ENCODE assay signal across 32 cellular contexts in the genomic region with DNA sequence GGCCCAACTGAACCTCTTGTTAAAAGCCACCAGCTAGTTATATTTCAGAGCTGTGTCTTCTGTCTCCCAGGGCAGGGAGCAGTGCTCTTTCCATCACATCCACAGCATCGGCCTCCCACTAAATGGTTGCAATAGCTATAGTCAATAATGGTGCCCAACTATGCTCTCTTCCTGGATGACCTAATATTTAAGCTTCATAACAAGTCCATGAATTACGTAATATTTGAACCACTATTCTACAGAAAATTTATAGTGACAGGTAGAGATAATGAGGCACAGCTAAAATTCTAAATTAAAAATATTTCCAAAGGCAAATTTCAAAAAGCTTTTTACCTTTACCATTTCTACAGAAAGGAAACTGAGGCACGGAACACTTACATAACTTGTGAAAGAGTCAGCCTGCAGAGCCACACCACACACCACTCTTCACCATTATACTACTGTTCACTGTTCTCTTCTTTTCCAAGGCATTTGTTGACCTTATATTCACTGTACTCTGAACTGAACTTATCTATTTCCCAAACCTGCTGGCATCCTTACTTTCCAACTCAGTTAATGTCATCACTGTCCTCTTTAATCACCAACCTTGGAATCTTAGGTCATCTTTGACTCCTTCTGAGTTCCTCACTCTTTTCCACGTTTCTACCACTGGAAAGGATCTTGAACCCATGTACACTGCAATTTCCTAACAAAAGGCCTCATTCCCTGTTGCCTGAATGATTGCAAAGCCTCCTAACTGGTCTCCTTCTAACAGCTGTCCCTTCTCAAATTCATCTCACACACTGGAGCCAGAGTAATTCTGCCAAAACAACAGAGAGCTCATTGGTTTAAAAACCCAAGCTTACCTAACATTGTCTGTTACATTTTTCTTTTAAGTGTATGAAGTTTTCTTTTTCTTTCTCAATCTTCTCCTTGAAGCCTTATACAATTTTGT.
DNase-seq lines count a peak whose midpoint lies in the region; ATAC-seq, FAIRE-seq and TF ChIP-seq lines count a peak whose summit lies in the region.
"Had no signal": no experiment of that assay in that cellular context is flagged by ENCODE, and none has a peak within 500 bp of the region (broad histone marks: within the 10 kb centered on the region; RNA-seq: fewer than 3 reads in every experiment).

No MANE protein-coding gene starts in this region.

- H3K4me1 Mint-ChIP-seq in chondrocyte (ENCODE audit: low read depth), result peaks cover 47% of the 10 kb centered on the region
- no peaks in the 10 kb centered on the region for H3K4me1 Mint-ChIP-seq in activated T-helper 17 cell treated with anti-CD3 and anti-CD28 coated beads, Interleukin-2, amount 50 U/mL, for 72 hours
- H3K4me1 Mint-ChIP-seq: activated CD4-positive, alpha-beta memory T cell treated with anti-CD3 and anti-CD28 coated beads, Interleukin-2, amount 10 ng/mL, durations not matched to agents 7 days and 5 days; activated naive CD4-positive, alpha-beta T cell treated with anti-CD3 and anti-CD28 coated beads, Interleukin-2, amount 50 U/mL, for 24 hours; T-helper 17 cell had no signal

- H3K4me3 Mint-ChIP-seq in chondrocyte (ENCODE audit: unreplicated experiment), result no peak overlapping the region
- H3K4me3 Mint-ChIP-seq in activated T-helper 17 cell treated with anti-CD3 and anti-CD28 coated beads, Interleukin-2, amount 50 U/mL, for 72 hours, result no peak overlapping the region
- H3K4me3 Mint-ChIP-seq: activated CD4-positive, alpha-beta memory T cell treated with anti-CD3 and anti-CD28 coated beads, Interleukin-2, amount 10 ng/mL, durations not matched to agents 7 days and 5 days; activated naive CD4-positive, alpha-beta T cell treated with anti-CD3 and anti-CD28 coated beads, Interleukin-2, amount 50 U/mL, for 24 hours; T-helper 17 cell had no signal

- no peaks in the 10 kb centered on the region for H3K4me1 ChIP-seq in right cardiac atrium (ENCODE audit: control insufficient read depth, insufficient read depth, low read length)
- peaks cover 6 to 16% (median 9%) of the 10 kb centered on the region in 3 donors for H3K4me1 ChIP-seq in pancreas
- H3K4me1 ChIP-seq: Caco-2, testis had no signal

- H3K27ac Mint-ChIP-seq in chondrocyte (ENCODE audit: unreplicated experiment), result peak overlapping the region; percentile 0
- no peak overlapping the region for H3K27ac Mint-ChIP-seq in activated T-helper 17 cell treated with anti-CD3 and anti-CD28 coated beads, Interleukin-2, amount 50 U/mL, for 72 hours
- H3K27ac Mint-ChIP-seq: activated CD4-positive, alpha-beta memory T cell treated with anti-CD3 and anti-CD28 coated beads, Interleukin-2, amount 10 ng/mL, durations not matched to agents 7 days and 5 days; activated naive CD4-positive, alpha-beta T cell treated with anti-CD3 and anti-CD28 coated beads, Interleukin-2, amount 50 U/mL, for 24 hours; activated T-helper 2 cell treated with anti-CD3 and anti-CD28 coated beads, Interferon-gamma antibody, Interleukin-2, Interleukin-4, amounts not matched to agents 10 μg/mL and 5 μg/mL and 100 μg/mL, durations not matched to agents 14 hours and 24 hours and 36 hours; T-helper 17 cell had no signal

- H3K9me3 ChIP-seq in right cardiac atrium (ENCODE audit: control insufficient read depth, low read length) (no peaks in the 10 kb centered on the region), pancreas (no peaks in the 10 kb centered on the region)
- H3K9me3 ChIP-seq: testis had no signal

- ATAC-seq in right cardiac atrium (peak; percentile 61 to 64), pancreas (peak in 3 of 4 donors; percentile 38 to 71 (median 55)), HG03460 (IDR thresholded peaks at IDR 0.05; ENCODE audit: unreplicated experiment) (no peak), GM21576 (IDR thresholded peaks at IDR 0.05; ENCODE audit: unreplicated experiment) (no peak)
- no peak for ATAC-seq in activated T-helper 17 cell treated with anti-CD3 and anti-CD28 coated beads, Interleukin-2, amount 50 U/mL, for 72 hours (replicated peaks)
- ATAC-seq: K562, SK-N-SH treated with all-trans-retinoic acid at 6 μM for 48 hours, T-helper 17 cell had no signal

- DNase-seq in LHCN-M2 (ENCODE audit: low read depth) (peak; percentile 39), chondrocyte (ENCODE audit: low spot score) (no peak), right cardiac atrium (no peak), pancreas (no peak), NCI-H524 treated with DMSO at 0.1 percent for 48 hours (lab: John Stamatoyannopoulos, UW) (no peak)
- DNase-seq: activated CD4-positive, alpha-beta memory T cell treated with anti-CD3 and anti-CD28 coated beads, Interleukin-2, amount 10 ng/mL, durations not matched to agents 7 days and 5 days; activated CD4-positive, alpha-beta T cell treated with anti-CD3 and anti-CD28 coated beads for 1 hour; activated CD8-positive, alpha-beta memory T cell treated with anti-CD3 and anti-CD28 coated beads, Interleukin-2, amount 50 U/mL, for 48 hours; aorta; C1 segment of cervical spinal cord; Caco-2; central memory CD4-positive, alpha-beta T cell; glutamatergic neuron; HFFc6; mammary epithelial cell; MG63; NCI-H1105 treated with DMSO at 0.1 percent for 48 hours; NCI-H1930; NCI-H2227 treated with DMSO at 0.1 percent for 48 hours; stimulated activated naive CD4-positive, alpha-beta T cell treated with Interleukin-2 at 50 U/mL for 16 hours; T-helper 17 cell; testis had no signal

- H3K4me3 ChIP-seq in right cardiac atrium (ENCODE audit: low read length) (no peak overlapping the region), pancreas (no peak overlapping the region)
- H3K4me3 ChIP-seq: K562, MG63, testis had no signal

- no peaks in the 10 kb centered on the region for H3K27me3 Mint-ChIP-seq in chondrocyte (ENCODE audit: low read depth)
- peaks cover 7% of the 10 kb centered on the region for H3K27me3 Mint-ChIP-seq in activated T-helper 17 cell treated with anti-CD3 and anti-CD28 coated beads, Interleukin-2, amount 50 U/mL, for 72 hours

- 80% methylated on average over 4 of the region's 4 CpGs for WGBS in right cardiac atrium
- WGBS in pancreas, 2 donors, result 79 to 82% methylated on average over 4 of the region's 4 CpGs

- no peaks in the 10 kb centered on the region for H3K27me3 ChIP-seq in right cardiac atrium (ENCODE audit: control insufficient read depth, insufficient read depth)
- H3K27me3 ChIP-seq in pancreas, result no peaks in the 10 kb centered on the region
- H3K27me3 ChIP-seq: MG63, testis had no signal

- no peaks in the 10 kb centered on the region for H3K36me3 ChIP-seq in pancreas

- no peak for TF ChIP-seq CTCF in chondrocyte (IDR thresholded peaks at IDR 0.05)
- TF ChIP-seq CTCF in pancreas (IDR thresholded peaks at IDR 0.05), result no peak

- intact Hi-C loops in right cardiac atrium (cut with DNase I) (no loop called here), pancreas (cut with DNase I) (no loop called here)

- FAIRE-seq in pancreas (lab: Jason Lieb, UNC), result peak; percentile 13
- FAIRE-seq: GM18507, K562, keratinocyte had no signal

- H3K27ac ChIP-seq in right cardiac atrium (ENCODE audit: low read length), result no peak overlapping the region
- no peak overlapping the region for H3K27ac ChIP-seq in pancreas
- H3K27ac ChIP-seq: RWPE1, testis had no signal

- H3K9me3 Mint-ChIP-seq in chondrocyte (ENCODE audit: low read depth), result peaks cover 13% of the 10 kb centered on the region
- H3K9me3 Mint-ChIP-seq in activated T-helper 17 cell treated with anti-CD3 and anti-CD28 coated beads, Interleukin-2, amount 50 U/mL, for 72 hours, result no peaks in the 10 kb centered on the region
- H3K9me3 Mint-ChIP-seq: activated CD4-positive, alpha-beta memory T cell treated with anti-CD3 and anti-CD28 coated beads, Interleukin-2, amount 10 ng/mL, durations not matched to agents 7 days and 5 days; activated naive CD4-positive, alpha-beta T cell treated with anti-CD3 and anti-CD28 coated beads, Interleukin-2, amount 50 U/mL, for 24 hours; activated T-helper 2 cell treated with anti-CD3 and anti-CD28 coated beads, Interferon-gamma antibody, Interleukin-2, Interleukin-4, amounts not matched to agents 10 μg/mL and 5 μg/mL and 100 μg/mL, durations not matched to agents 14 hours and 24 hours and 36 hours had no signal

- peaks cover 15% of the 10 kb centered on the region for H3K36me3 Mint-ChIP-seq in chondrocyte (ENCODE audit: low read depth)
- H3K36me3 Mint-ChIP-seq in activated T-helper 17 cell treated with anti-CD3 and anti-CD28 coated beads, Interleukin-2, amount 50 U/mL, for 72 hours (ENCODE audit: low read depth), result no peaks in the 10 kb centered on the region
- H3K36me3 Mint-ChIP-seq: activated naive CD4-positive, alpha-beta T cell treated with anti-CD3 and anti-CD28 coated beads, Interleukin-2, amount 50 U/mL, for 24 hours had no signal

Comparison
In these comparisons a context has a peak if more than half of its experiments do, and no peak if none do; other contexts are left out.
1. ATAC-seq: peak in right cardiac atrium (2 of 2) and pancreas (3 of 4); none in HG03460 (single experiment), activated T-helper 17 cell treated with anti-CD3 and anti-CD28 coated beads, Interleukin-2, amount 50 U/mL, for 72 hours (single experiment) and GM21576 (single experiment).